ENCODE assay signal across 23 cellular contexts in genomic region chr17:81382851-81383250, GRCh38. TPM values are rescaled to one million over a fixed set of nuclear protein-coding genes. Genes with fewer than 3 reads are reported as not detected.
A peak's percentile ranks its signal among the peaks of the same experiment; 100 is the strongest.
DNase-seq lines count a peak whose midpoint lies in the region; ATAC-seq and TF ChIP-seq lines count a peak whose summit lies in the region.
"Had no signal": no experiment of that assay in that cellular context is flagged by ENCODE, and none has a peak within 500 bp of the region (broad histone marks: within the 10 kb centered on the region; RNA-seq: fewer than 3 reads in every experiment).

No MANE protein-coding gene starts in this region.

- H3K18ac ChIP-seq in mesenchymal stem cell (ENCODE audit: low read depth in 1 of 2, low read length in 2 of 2): no peak overlapping the region

- H3K79me1 ChIP-seq in mesenchymal stem cell (replicated peaks; ENCODE audit: low read length, poor library complexity, severe bottlenecking): no peaks in the 10 kb centered on the region

- H3K27ac Mint-ChIP-seq in natural killer cell: peak overlapping the region in 1 of 2 donors; percentile 79
- no peak overlapping the region for H3K27ac Mint-ChIP-seq in natural killer cell treated with Interleukin-12 subunit alpha and Interleukin-12 subunit beta and Interleukin-15 and Interleukin-18, amount 100 ng/mL, for 72 hours
- H3K27ac Mint-ChIP-seq: CD4-positive, alpha-beta T cell; GM23338; H9 had no signal

- no peak overlapping the region for H3K23ac ChIP-seq in mesenchymal stem cell (ENCODE audit: low read length in 2 of 2)

- no peak overlapping the region for H3K9ac ChIP-seq in mesenchymal stem cell (ENCODE audit: low read length)
- H3K9ac ChIP-seq: BLaER1 treated with 17β-estradiol and CSF1 and Interleukin-3, amounts not matched to agents 10 nM and 100 nM had no signal

- no peaks in the 10 kb centered on the region for H3K36me3 ChIP-seq in mesenchymal stem cell (ENCODE audit: control insufficient read depth in 1 of 2, insufficient read depth in 2 of 2, low read depth in 1 of 2, low read length in 2 of 2)
- no peaks in the 10 kb centered on the region for H3K36me3 ChIP-seq in mucosa of descending colon (ENCODE audit: low read depth)
- H3K36me3 ChIP-seq: BLaER1 treated with 17β-estradiol and CSF1 and Interleukin-3, amounts not matched to agents 10 nM and 100 nM had no signal

- no peaks in the 10 kb centered on the region for H3K9me3 ChIP-seq in mesenchymal stem cell (ENCODE audit: control insufficient read depth, low read length)
- no peaks in the 10 kb centered on the region for H3K9me3 ChIP-seq in mucosa of descending colon
- H3K9me3 ChIP-seq: A549; BLaER1 treated with 17β-estradiol and CSF1 and Interleukin-3, amounts not matched to agents 10 nM and 100 nM had no signal

- no peak for ATAC-seq in natural killer cell
- ATAC-seq in natural killer cell treated with Interleukin-12 subunit alpha and Interleukin-12 subunit beta and Interleukin-15 and Interleukin-18, amount 100 ng/mL, for 72 hours: no peak
- ATAC-seq in GM21737 (IDR thresholded peaks at IDR 0.05; ENCODE audit: unreplicated experiment): no peak
- ATAC-seq in mucosa of descending colon: no peak
- ATAC-seq: A549, GM23338 had no signal

- H2AFZ ChIP-seq in mesenchymal stem cell (ENCODE audit: low read depth, low read length): no peak overlapping the region
- H2AFZ ChIP-seq: GM23338 had no signal

- H4K91ac ChIP-seq in mesenchymal stem cell (ENCODE audit: low read length): peak overlapping the region; percentile 40

- H3K4me1 ChIP-seq in mesenchymal stem cell (ENCODE audit: control insufficient read depth, insufficient read depth, low read depth, low read length) (peaks cover 13% of the 10 kb centered on the region), mucosa of descending colon (ENCODE audit: low read depth) (peaks cover 17% of the 10 kb centered on the region)

- H3K4me3 ChIP-seq in mesenchymal stem cell (ENCODE audit: insufficient read depth in 1 of 2, low read depth in 1 of 2, low read length in 2 of 2) (no peak overlapping the region), mucosa of descending colon (no peak overlapping the region)
- H3K4me3 ChIP-seq: A549; BLaER1 treated with 17β-estradiol and CSF1 and Interleukin-3, amounts not matched to agents 10 nM and 100 nM; GM23338; SK-N-MC had no signal

- DNase-seq in natural killer cell (no peak), mesenchymal stem cell (no peak), erythroblast (lab: John Stamatoyannopoulos, UW) (no peak), mucosa of descending colon (no peak)
- DNase-seq in natural killer cell treated with Interleukin-12 subunit alpha and Interleukin-12 subunit beta and Interleukin-15 and Interleukin-18, amount 100 ng/mL, for 72 hours (ENCODE audit: low spot score): no peak
- DNase-seq: AML-193; CD4-positive, alpha-beta T cell; KBM-7; MV-4-11; NCI-H1105 treated with DMSO at 0.1 percent for 48 hours; NCI-H1694; NCI-H2029 treated with DMSO at 0.1 percent for 48 hours; NCI-H446 treated with DMSO at 0.1 percent for 48 hours; NCI-H526; RPMI8226; SHP77 treated with DMSO at 0.1 percent for 48 hours had no signal

- intact Hi-C loops in natural killer cell (cut with micrococcal nuclease): no loop called here
- intact Hi-C loops in mucosa of descending colon (cut with DNase I, micrococcal nuclease): no loop called here

- 95% methylated on average over 6 of the region's 6 CpGs for WGBS in mesenchymal stem cell

- no peaks in the 10 kb centered on the region for H3K36me3 Mint-ChIP-seq in natural killer cell
- no peaks in the 10 kb centered on the region for H3K36me3 Mint-ChIP-seq in natural killer cell treated with Interleukin-12 subunit alpha and Interleukin-12 subunit beta and Interleukin-15 and Interleukin-18, amount 100 ng/mL, for 72 hours

- no peak overlapping the region for H3K4ac ChIP-seq in mesenchymal stem cell (ENCODE audit: low read depth in 1 of 2, low read length in 2 of 2)

- peaks cover 24 to 28% of the 10 kb centered on the region in 2 donors for H3K4me1 Mint-ChIP-seq in natural killer cell
- peaks cover 5 to 17% of the 10 kb centered on the region in 2 donors for H3K4me1 Mint-ChIP-seq in natural killer cell treated with Interleukin-12 subunit alpha and Interleukin-12 subunit beta and Interleukin-15 and Interleukin-18, amount 100 ng/mL, for 72 hours (ENCODE audit: low read depth in 2 of 2)

- H2BK15ac ChIP-seq in mesenchymal stem cell (ENCODE audit: low read depth, poor library complexity, severe bottlenecking): peak overlapping the region; percentile 18

- no peaks in the 10 kb centered on the region for H3K9me3 Mint-ChIP-seq in natural killer cell
- H3K9me3 Mint-ChIP-seq in natural killer cell treated with Interleukin-12 subunit alpha and Interleukin-12 subunit beta and Interleukin-15 and Interleukin-18, amount 100 ng/mL, for 72 hours: no peaks in the 10 kb centered on the region
- H3K9me3 Mint-ChIP-seq: CD4-positive, alpha-beta T cell; GM23338; H9 had no signal

- H3K27ac ChIP-seq in cingulate gyrus (ENCODE audit: low read depth, low read length) (peak overlapping the region; percentile 98), mesenchymal stem cell (ENCODE audit: low read length, poor library complexity, severe bottlenecking) (no peak overlapping the region)
- H3K27ac ChIP-seq: A549; BLaER1 treated with 17β-estradiol and CSF1 and Interleukin-3, amounts not matched to agents 10 nM and 100 nM; SK-N-MC had no signal

- H2AK5ac ChIP-seq in mesenchymal stem cell (ENCODE audit: low read length, severe bottlenecking): no peak overlapping the region

- peaks cover 0 to 1% of the 10 kb centered on the region in 2 donors for H3K27me3 Mint-ChIP-seq in natural killer cell (ENCODE audit: low read depth in 2 of 2)
- no peaks in the 10 kb centered on the region for H3K27me3 Mint-ChIP-seq in natural killer cell treated with Interleukin-12 subunit alpha and Interleukin-12 subunit beta and Interleukin-15 and Interleukin-18, amount 100 ng/mL, for 72 hours

- peak overlapping the region; percentile 76 for H3K4me3 Mint-ChIP-seq in natural killer cell
- H3K4me3 Mint-ChIP-seq in natural killer cell treated with Interleukin-12 subunit alpha and Interleukin-12 subunit beta and Interleukin-15 and Interleukin-18, amount 100 ng/mL, for 72 hours: no peak overlapping the region
- H3K4me3 Mint-ChIP-seq: CD4-positive, alpha-beta T cell; GM23338; H9 had no signal

- TF ChIP-seq POLR2A in erythroblast (IDR thresholded peaks at IDR 0.05; ENCODE audit: low read length): no peak

- no peak overlapping the region for H2BK12ac ChIP-seq in mesenchymal stem cell (ENCODE audit: low read length in 2 of 2)

- H3K4me2 ChIP-seq in mesenchymal stem cell (ENCODE audit: low read length, poor library complexity, severe bottlenecking): no peak overlapping the region
- H3K4me2 ChIP-seq: A549, GM23338 had no signal

- no peak overlapping the region for H3K14ac ChIP-seq in mesenchymal stem cell (ENCODE audit: low read length in 2 of 2)

- H2BK120ac ChIP-seq in mesenchymal stem cell (ENCODE audit: low read depth, low read length): no peak overlapping the region

- TF ChIP-seq CTCF in natural killer cell (IDR thresholded peaks at IDR 0.05): no peak
- no peak for TF ChIP-seq CTCF in mucosa of descending colon (IDR thresholded peaks at IDR 0.05)

- H4K8ac ChIP-seq in mesenchymal stem cell (ENCODE audit: low read length): no peak overlapping the region

- H3K27me3 ChIP-seq in mesenchymal stem cell (ENCODE audit: control insufficient read depth in 1 of 2, insufficient read depth in 1 of 2, low read length in 2 of 2): peaks cover 11 to 12% of the 10 kb centered on the region in 2 experiments

- H2BK5ac ChIP-seq in mesenchymal stem cell (ENCODE audit: low read depth, low read length, poor library complexity, severe bottlenecking): no peak overlapping the region

RNA-seq across cellular contexts. Expression of gene BAHCC1, which starts 12.4 kb away (rescaled TPM):
- total RNA-seq in natural killer cell (10 to 100 TPM in 1 of 3 donors, 1 to 10 TPM in 2; 2.9 to 17.3 (median 5.7) TPM), mucosa of descending colon (10 to 100 TPM; 14.0 to 27.4 (median 16.5) TPM)
- total RNA-seq in natural killer cell treated with Interleukin-12 subunit alpha and Interleukin-12 subunit beta and Interleukin-15 and Interleukin-18, amount 100 ng/mL, for 72 hours: under 1 TPM; 0.52 to 0.84 TPM
- 8.3 TPM for polyA plus RNA-seq in mesenchymal stem cell (2013, experiment 1 of 2)
- 8.6 TPM for polyA plus RNA-seq in mesenchymal stem cell (2013, experiment 2 of 2)
